Comparison of ENCODE assay signal across 8 cellular contexts in the genomic region with DNA sequence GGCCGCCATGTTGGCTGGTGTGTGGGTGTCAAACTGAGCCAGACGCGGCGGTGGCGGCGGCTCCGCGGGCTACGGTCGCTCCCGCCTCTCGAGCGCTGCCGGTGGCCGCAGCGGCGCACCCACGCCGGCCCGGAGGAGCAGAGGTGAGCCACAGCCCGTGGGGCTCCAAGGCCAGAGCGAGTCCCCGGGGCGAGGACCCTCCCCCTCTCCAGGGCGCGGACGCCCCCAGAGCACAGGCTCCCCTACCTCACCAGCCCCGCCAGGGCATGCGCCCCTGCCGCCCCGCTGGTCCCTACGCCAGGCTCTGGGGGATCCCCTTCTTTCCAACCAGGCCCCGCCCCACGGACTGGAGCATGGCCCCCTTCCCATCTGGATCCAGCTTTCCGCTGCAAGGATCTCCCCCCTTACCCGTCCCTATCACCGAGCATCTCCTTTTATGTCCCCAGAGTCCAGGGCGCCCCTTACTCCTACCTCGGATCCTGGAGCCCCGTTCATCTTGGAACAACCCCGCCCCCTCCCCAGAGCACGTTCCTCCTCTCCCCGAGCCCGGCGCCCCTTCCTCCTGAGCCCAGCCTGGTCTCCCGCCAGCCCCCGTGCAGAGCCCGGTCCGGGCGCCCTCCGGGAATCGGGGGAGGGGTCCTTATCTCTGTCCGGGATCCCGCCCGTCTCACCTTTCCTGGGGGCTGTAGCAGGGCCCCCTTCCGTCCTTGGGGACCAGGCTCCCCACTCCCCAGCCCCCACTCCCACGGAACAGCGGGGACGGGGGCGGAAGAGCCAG. TPM values are rescaled to one million over a fixed set of nuclear protein-coding genes. Genes with fewer than 3 reads are reported as not detected.
A peak's percentile ranks its signal among the peaks of the same experiment; 100 is the strongest.
DNase-seq lines count a peak whose midpoint lies in the region; ATAC-seq and TF ChIP-seq lines count a peak whose summit lies in the region.

No MANE protein-coding gene starts in this region.

- H3K9me3 Mint-ChIP-seq in T-cell, result no peaks in the 10 kb centered on the region
- H3K9me3 Mint-ChIP-seq in memory B cell, result no peaks in the 10 kb centered on the region
- no peaks in the 10 kb centered on the region for H3K9me3 Mint-ChIP-seq in stimulated activated memory B cell treated with anti-CD40 and anti-IgM and Interleukin-4, amounts not matched to agents 10 μg/mL and 1 μg/mL and 100 μg/mL, for 72 hours

- H3K27me3 Mint-ChIP-seq in T-cell (peaks cover 0 to 3% of the 10 kb centered on the region in 2 donors), memory B cell (no peaks in the 10 kb centered on the region)
- H3K27me3 Mint-ChIP-seq in stimulated activated memory B cell treated with anti-CD40 and anti-IgM and Interleukin-4, amounts not matched to agents 10 μg/mL and 1 μg/mL and 100 μg/mL, for 72 hours, result no peaks in the 10 kb centered on the region

- CTCF ChIA-PET in T-cell (lab: Charles Lee), result no interaction called here

- H3K4me3 Mint-ChIP-seq in T-cell, result peak overlapping the region; percentile 75 to 82 (median 82)
- H3K4me3 Mint-ChIP-seq in memory B cell, result peak overlapping the region; percentile 92
- H3K4me3 Mint-ChIP-seq in stimulated activated memory B cell treated with anti-CD40 and anti-IgM and Interleukin-4, amounts not matched to agents 10 μg/mL and 1 μg/mL and 100 μg/mL, for 72 hours, result peak overlapping the region; percentile 94

- POLR2A ChIA-PET in T-cell (lab: Charles Lee), result no interaction called here

- peak overlapping the region; percentile 94 for H3K4me3 ChIP-seq in coronary artery

- no peak overlapping the region for H3K27ac Mint-ChIP-seq in T-cell
- peak overlapping the region; percentile 91 for H3K27ac Mint-ChIP-seq in memory B cell
- peak overlapping the region; percentile 87 for H3K27ac Mint-ChIP-seq in stimulated activated memory B cell treated with anti-CD40 and anti-IgM and Interleukin-4, amounts not matched to agents 10 μg/mL and 1 μg/mL and 100 μg/mL, for 72 hours

- ATAC-seq in HG02981 (IDR thresholded peaks at IDR 0.05; ENCODE audit: unreplicated experiment) (peak; percentile 70), T-cell (replicated peaks in 1 of 4) (peak in 3 of 4 experiments; percentile 14 to 83 (median 35)), memory B cell (ENCODE audit: low read depth) (peak; percentile 75)
- ATAC-seq in stimulated activated memory B cell treated with anti-CD40 and anti-IgM and Interleukin-4, amounts not matched to agents 10 μg/mL and 1 μg/mL and 100 μg/mL, for 72 hours, result peak; percentile 72

- peak overlapping the region; percentile 85 for H3K27ac ChIP-seq in coronary artery

- H3K4me1 Mint-ChIP-seq in T-cell, result peaks cover 4 to 5% (median 4%) of the 10 kb centered on the region in 3 donors
- peaks cover 4% of the 10 kb centered on the region for H3K4me1 Mint-ChIP-seq in memory B cell
- peaks cover 21% of the 10 kb centered on the region for H3K4me1 Mint-ChIP-seq in stimulated activated memory B cell treated with anti-CD40 and anti-IgM and Interleukin-4, amounts not matched to agents 10 μg/mL and 1 μg/mL and 100 μg/mL, for 72 hours

- H3K36me3 Mint-ChIP-seq in T-cell, result no peaks in the 10 kb centered on the region
- H3K36me3 Mint-ChIP-seq in memory B cell, result peaks cover 2% of the 10 kb centered on the region
- H3K36me3 Mint-ChIP-seq in stimulated activated memory B cell treated with anti-CD40 and anti-IgM and Interleukin-4, amounts not matched to agents 10 μg/mL and 1 μg/mL and 100 μg/mL, for 72 hours, result peaks cover 7% of the 10 kb centered on the region

- no peak for TF ChIP-seq CTCF in coronary artery (IDR thresholded peaks at IDR 0.05)

- DNase-seq in NCI-H748 (lab: John Stamatoyannopoulos, UW; ENCODE audit: unreplicated experiment) (peak; percentile 59), NCI-H748 treated with DMSO at 0.1 percent for 48 hours (lab: John Stamatoyannopoulos, UW) (no peak), T-cell (peak in 18 of 34 experiments; percentile 1 to 56 (median 12)), coronary artery (ENCODE audit: low spot score) (no peak), memory B cell (ENCODE audit: low spot score in 2 of 2) (peak; percentile 11 to 71), NCI-H2029 treated with DMSO at 0.1 percent for 48 hours (lab: John Stamatoyannopoulos, UW) (no peak)

RNA-seq across cellular contexts. Expression of a gene that starts 0.4 kb away (rescaled TPM):
- total RNA-seq in T-cell, result 1 to 10 TPM; 5.5 to 9.8 (median 8.4) TPM

Comparison
In these comparisons a context has a peak if more than half of its experiments do, and no peak if none do; other contexts are left out.
1. DNase-seq: peak in NCI-H748 (single experiment), T-cell (18 of 34) and memory B cell (2 of 2); none in NCI-H748 treated with DMSO at 0.1 percent for 48 hours (single experiment), coronary artery (single experiment) and NCI-H2029 treated with DMSO at 0.1 percent for 48 hours (single experiment).
2. H3K27ac Mint-ChIP-seq: peak in memory B cell (single experiment) and stimulated activated memory B cell treated with anti-CD40 and anti-IgM and Interleukin-4, amounts not matched to agents 10 μg/mL and 1 μg/mL and 100 μg/mL, for 72 hours (single experiment); none in T-cell (0 of 2).
3. Peak in every context shown above with its lines, with median percentiles within 50 percentile points of each other: ATAC-seq and H3K4me3 Mint-ChIP-seq.